ENCODE assay signal across 8 cellular contexts in genomic region chr4:6573986-6574746, GRCh38. TPM values are rescaled to one million over a fixed set of nuclear protein-coding genes. Genes with fewer than 3 reads are reported as not detected.
DNase-seq lines count a peak whose midpoint lies in the region; ATAC-seq and TF ChIP-seq lines count a peak whose summit lies in the region.

No MANE protein-coding gene starts in this region.

- H3K36me3 Mint-ChIP-seq in chondrocyte (ENCODE audit: low read depth) (no peaks in the 10 kb centered on the region), naive B cell (peaks cover under 1 to 12% of the 10 kb centered on the region in 2 donors)

- H3K36me3 ChIP-seq in KMS-11 (ENCODE audit: insufficient read depth) = no peaks in the 10 kb centered on the region

- peaks cover 3% of the 10 kb centered on the region; the same call in 1 of the 2 replicates for H3K27me3 ChIP-seq in KMS-11 (ENCODE audit: insufficient read depth, low read depth)

- peak overlapping the region; percentile 87; the same call in 1 of the 2 replicates for H2AFZ ChIP-seq in KMS-11 (ENCODE audit: low read depth)

- H3K27me3 Mint-ChIP-seq in chondrocyte (ENCODE audit: low read depth) (peaks cover 8% of the 10 kb centered on the region), naive B cell (peaks cover 0 to 21% (median 18%) of the 10 kb centered on the region in 3 donors)

- H3K27ac Mint-ChIP-seq in chondrocyte (ENCODE audit: unreplicated experiment) (peak overlapping the region; percentile 36), naive B cell (peak overlapping the region; percentile 58 to 90 (median 79))

- DNase-seq in AG10803 (ENCODE audit: low read depth) (no peak), chondrocyte (ENCODE audit: low spot score) (no peak), naive B cell (no peak), EL (no peak), NCI-H2227 (lab: John Stamatoyannopoulos, UW; ENCODE audit: unreplicated experiment) (no peak), globus pallidus (ENCODE audit: low spot score) (no peak), OCI-M2 (lab: John Stamatoyannopoulos, UW; ENCODE audit: unreplicated experiment) (no peak)

- no peak overlapping the region for H3K27ac ChIP-seq in KMS-11

- H3K4me3 Mint-ChIP-seq in chondrocyte (ENCODE audit: unreplicated experiment) (peak overlapping the region; percentile 83), naive B cell (peak overlapping the region; percentile 85 to 96 (median 92))

- ATAC-seq in naive B cell (ENCODE audit: low read depth in 2 of 2) = no peak

- H3K79me2 ChIP-seq in KMS-11 (ENCODE audit: insufficient read depth, low read depth) = no peaks in the 10 kb centered on the region

- H3K9me3 Mint-ChIP-seq in chondrocyte (ENCODE audit: low read depth) = peaks cover 8% of the 10 kb centered on the region
- peaks cover 0 to 5% (median 0%) of the 10 kb centered on the region in 7 donors for H3K9me3 Mint-ChIP-seq in naive B cell

- H3K9ac ChIP-seq in KMS-11 = no peak overlapping the region

- peak overlapping the region; percentile 36; the same call in 1 of the 2 replicates for H3K4me2 ChIP-seq in KMS-11

- TF ChIP-seq CTCF in AG10803 (conservative IDR thresholded peaks at IDR 0.05; ENCODE audit: low read length) (no peak), KMS-11 (conservative IDR thresholded peaks at IDR 0.05; ENCODE audit: low read depth, low read length) (no peak), chondrocyte (IDR thresholded peaks at IDR 0.05) (no peak)

- H3K4me3 ChIP-seq in AG10803 (ENCODE audit: low read length) (peak overlapping the region; percentile 93), KMS-11 (IDR thresholded peaks at IDR 0.05; ENCODE audit: insufficient read depth, low read depth, low read length) (peak overlapping the region; percentile 53)

- no peaks in the 10 kb centered on the region for H3K4me1 ChIP-seq in KMS-11 (ENCODE audit: low read depth, poor library complexity, severe bottlenecking)

- H3K4me1 Mint-ChIP-seq in chondrocyte (ENCODE audit: low read depth) (peaks cover 10% of the 10 kb centered on the region), naive B cell (peaks cover 4 to 17% (median 16%) of the 10 kb centered on the region in 3 donors)

- no peaks in the 10 kb centered on the region for H4K20me1 ChIP-seq in KMS-11 (ENCODE audit: insufficient read depth)

RNA-seq across cellular contexts. Expression of gene MAN2B2, which starts 0.8 kb away (rescaled TPM):
- 36.7 to 46.4 TPM (median 44.1 TPM) in 3 replicates for total RNA-seq in chondrocyte
- polyA plus RNA-seq in naive B cell (ENCODE audit: low read depth in 6 of 6) = 10 to 100 TPM; 10.8 to 26.1 (median 16.3) TPM
